In the genomic region with DNA sequence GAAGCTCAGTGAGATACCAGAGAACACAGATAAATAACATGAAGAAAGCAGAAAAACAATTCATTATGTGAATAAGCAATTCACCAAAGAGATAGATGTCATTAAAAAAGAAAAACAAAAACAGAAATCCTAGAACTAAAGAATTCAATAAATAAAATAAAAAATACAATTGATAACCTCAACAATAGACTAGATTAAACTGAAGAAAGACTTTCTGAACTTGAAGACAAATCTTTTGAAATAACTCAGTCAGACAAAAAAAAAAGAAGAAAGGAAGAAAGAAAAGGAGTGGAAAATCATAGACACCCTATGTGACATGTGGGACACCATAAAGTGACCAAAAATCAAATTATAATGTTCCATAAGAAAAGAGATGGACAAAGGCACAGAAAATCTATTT, we compare ENCODE assay signal across 1 cellular context.
TF ChIP-seq lines count a peak whose summit lies in the region.

No MANE protein-coding gene starts in this region.

TF ChIP-seq in SK-N-SH treated with all-trans-retinoic acid at 6 μM for 48 hours, 23 proteins besides CTCF, POLR2A, EP300 and RAD21 (continued from another document):
- TF ChIP-seq, protein P1, sequence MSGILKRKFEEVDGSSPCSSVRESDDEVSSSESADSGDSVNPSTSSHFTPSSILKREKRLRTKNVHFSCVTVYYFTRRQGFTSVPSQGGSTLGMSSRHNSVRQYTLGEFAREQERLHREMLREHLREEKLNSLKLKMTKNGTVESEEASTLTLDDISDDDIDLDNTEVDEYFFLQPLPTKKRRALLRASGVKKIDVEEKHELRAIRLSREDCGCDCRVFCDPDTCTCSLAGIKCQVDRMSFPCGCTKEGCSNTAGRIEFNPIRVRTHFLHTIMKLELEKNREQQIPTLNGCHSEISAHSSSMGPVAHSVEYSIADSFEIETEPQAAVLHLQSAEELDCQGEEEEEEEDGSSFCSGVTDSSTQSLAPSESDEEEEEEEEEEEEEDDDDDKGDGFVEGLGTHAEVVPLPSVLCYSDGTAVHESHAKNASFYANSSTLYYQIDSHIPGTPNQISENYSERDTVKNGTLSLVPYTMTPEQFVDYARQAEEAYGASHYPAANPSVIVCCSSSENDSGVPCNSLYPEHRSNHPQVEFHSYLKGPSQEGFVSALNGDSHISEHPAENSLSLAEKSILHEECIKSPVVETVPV (CRISPR knock-in tag; IDR thresholded peaks at IDR 0.05): no peak
- TF ChIP-seq TSHZ2 (CRISPR knock-in tag; IDR thresholded peaks at IDR 0.05) (no peak), CSDC2 (CRISPR knock-in tag; IDR thresholded peaks at IDR 0.05) (no peak)
